8 cellular contexts compared by ENCODE assay signal in genomic region chr10:102673961-102674511, GRCh38.
DNase-seq lines count a peak whose midpoint lies in the region; ATAC-seq and TF ChIP-seq lines count a peak whose summit lies in the region.

No MANE protein-coding gene starts in this region.

- TF ChIP-seq CTCF in GM20000 (IDR thresholded peaks at IDR 0.05; ENCODE audit: extremely low read depth, missing control alignments) (no peak), foreskin fibroblast (IDR thresholded peaks at IDR 0.05; ENCODE audit: low read depth, low read length) (no peak)

- peak overlapping the region; percentile 8 for H2AFZ ChIP-seq in neuron (ENCODE audit: low read depth, low read length)

- H3K27ac ChIP-seq in subcutaneous abdominal adipose tissue (ENCODE audit: low read depth, low read length): peak overlapping the region; percentile 65

- H3K4me1 ChIP-seq in neuron (ENCODE audit: insufficient read depth, low read length): peaks cover 84% of the 10 kb centered on the region
- peaks cover 10 to 61% (median 43%) of the 10 kb centered on the region in 5 donors for H3K4me1 ChIP-seq in subcutaneous abdominal adipose tissue (ENCODE audit: control insufficient read depth in 5 of 5, insufficient read depth in 5 of 5, low read length in 5 of 5)

- ATAC-seq in HG03196 (IDR thresholded peaks at IDR 0.05; ENCODE audit: unreplicated experiment) (no peak), HG02870 (IDR thresholded peaks at IDR 0.05; ENCODE audit: unreplicated experiment) (no peak)

- DNase-seq in GM20000 (ENCODE audit: low spot score) (peak; percentile 75), OCI-M1 (lab: John Stamatoyannopoulos, UW) (peak; percentile 98), foreskin fibroblast (peak; percentile 58 to 80)
- DNase-seq in activated effector memory CD4-positive, alpha-beta T cell treated with anti-CD3 and anti-CD28 coated beads, Interleukin-2, amount 50 U/mL, for 16 hours: peak; percentile 86

- H3K36me3 ChIP-seq in neuron (ENCODE audit: insufficient read depth, low read length): no peaks in the 10 kb centered on the region
- no peaks in the 10 kb centered on the region for H3K36me3 ChIP-seq in subcutaneous abdominal adipose tissue (ENCODE audit: control insufficient read depth in 5 of 5, insufficient read depth in 5 of 5, low read length in 5 of 5)

- H3K9me3 ChIP-seq in neuron (ENCODE audit: low read length) (no peaks in the 10 kb centered on the region), subcutaneous abdominal adipose tissue (ENCODE audit: control insufficient read depth in 5 of 5, low read length in 5 of 5) (no peaks in the 10 kb centered on the region)

- peak overlapping the region; percentile 25 to 29 for H3K4me3 ChIP-seq in foreskin fibroblast (ENCODE audit: low read depth in 1 of 2, low read length in 2 of 2)
- H3K4me3 ChIP-seq in neuron (ENCODE audit: low read length): peak overlapping the region; percentile 35
- peak overlapping the region; percentile 54 to 71 (median 62) for H3K4me3 ChIP-seq in subcutaneous abdominal adipose tissue (ENCODE audit: low read depth in 1 of 5, low read length in 5 of 5)

- no peaks in the 10 kb centered on the region for H3K27me3 ChIP-seq in neuron (ENCODE audit: insufficient read depth, low read length)
- H3K27me3 ChIP-seq in subcutaneous abdominal adipose tissue (ENCODE audit: control insufficient read depth in 5 of 5, insufficient read depth in 4 of 5, low read length in 5 of 5): no peaks in the 10 kb centered on the region

- peak overlapping the region in 4 of 5 donors; percentile 25 to 81 (median 52) for H3K9ac ChIP-seq in subcutaneous abdominal adipose tissue (ENCODE audit: low read length in 5 of 5)
